1 cellular context compared by ENCODE assay signal in the genomic region with DNA sequence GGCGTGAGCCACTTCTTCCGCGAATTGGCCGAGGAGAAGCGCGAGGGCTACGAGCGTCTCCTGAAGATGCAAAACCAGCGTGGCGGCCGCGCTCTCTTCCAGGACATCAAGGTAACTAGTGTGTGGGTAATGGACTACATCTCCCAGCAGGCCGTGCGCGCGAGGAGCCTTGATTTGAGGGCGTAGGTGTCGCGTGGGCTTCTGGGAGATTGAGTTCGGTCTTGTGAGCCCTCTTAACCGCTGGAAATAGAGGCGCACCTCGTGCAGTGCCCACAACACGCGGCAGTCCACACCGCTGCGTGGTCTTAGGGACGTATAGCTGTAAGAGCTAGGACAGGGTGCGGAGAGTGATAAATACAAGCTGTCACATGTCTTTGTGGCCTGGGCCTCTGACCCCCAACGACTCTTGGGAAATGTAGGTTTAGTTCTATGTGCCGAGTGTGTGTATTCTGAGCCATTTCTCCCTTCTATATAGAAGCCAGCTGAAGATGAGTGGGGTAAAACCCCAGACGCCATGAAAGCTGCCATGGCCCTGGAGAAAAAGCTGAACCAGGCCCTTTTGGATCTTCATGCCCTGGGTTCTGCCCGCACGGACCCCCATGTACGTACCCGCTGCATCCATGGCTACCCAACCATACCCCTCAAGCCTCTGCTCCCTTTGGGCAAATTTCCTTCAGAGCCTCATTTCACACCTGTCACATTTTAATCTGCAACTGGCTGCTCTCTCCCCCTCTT.
TF ChIP-seq lines count a peak whose summit lies in the region.

No MANE protein-coding gene starts in this region.

TF ChIP-seq in HEK293, 187 proteins besides CTCF, POLR2A, EP300 and RAD21 (continued from another document and continues in another):
- TF ChIP-seq, protein P1, sequence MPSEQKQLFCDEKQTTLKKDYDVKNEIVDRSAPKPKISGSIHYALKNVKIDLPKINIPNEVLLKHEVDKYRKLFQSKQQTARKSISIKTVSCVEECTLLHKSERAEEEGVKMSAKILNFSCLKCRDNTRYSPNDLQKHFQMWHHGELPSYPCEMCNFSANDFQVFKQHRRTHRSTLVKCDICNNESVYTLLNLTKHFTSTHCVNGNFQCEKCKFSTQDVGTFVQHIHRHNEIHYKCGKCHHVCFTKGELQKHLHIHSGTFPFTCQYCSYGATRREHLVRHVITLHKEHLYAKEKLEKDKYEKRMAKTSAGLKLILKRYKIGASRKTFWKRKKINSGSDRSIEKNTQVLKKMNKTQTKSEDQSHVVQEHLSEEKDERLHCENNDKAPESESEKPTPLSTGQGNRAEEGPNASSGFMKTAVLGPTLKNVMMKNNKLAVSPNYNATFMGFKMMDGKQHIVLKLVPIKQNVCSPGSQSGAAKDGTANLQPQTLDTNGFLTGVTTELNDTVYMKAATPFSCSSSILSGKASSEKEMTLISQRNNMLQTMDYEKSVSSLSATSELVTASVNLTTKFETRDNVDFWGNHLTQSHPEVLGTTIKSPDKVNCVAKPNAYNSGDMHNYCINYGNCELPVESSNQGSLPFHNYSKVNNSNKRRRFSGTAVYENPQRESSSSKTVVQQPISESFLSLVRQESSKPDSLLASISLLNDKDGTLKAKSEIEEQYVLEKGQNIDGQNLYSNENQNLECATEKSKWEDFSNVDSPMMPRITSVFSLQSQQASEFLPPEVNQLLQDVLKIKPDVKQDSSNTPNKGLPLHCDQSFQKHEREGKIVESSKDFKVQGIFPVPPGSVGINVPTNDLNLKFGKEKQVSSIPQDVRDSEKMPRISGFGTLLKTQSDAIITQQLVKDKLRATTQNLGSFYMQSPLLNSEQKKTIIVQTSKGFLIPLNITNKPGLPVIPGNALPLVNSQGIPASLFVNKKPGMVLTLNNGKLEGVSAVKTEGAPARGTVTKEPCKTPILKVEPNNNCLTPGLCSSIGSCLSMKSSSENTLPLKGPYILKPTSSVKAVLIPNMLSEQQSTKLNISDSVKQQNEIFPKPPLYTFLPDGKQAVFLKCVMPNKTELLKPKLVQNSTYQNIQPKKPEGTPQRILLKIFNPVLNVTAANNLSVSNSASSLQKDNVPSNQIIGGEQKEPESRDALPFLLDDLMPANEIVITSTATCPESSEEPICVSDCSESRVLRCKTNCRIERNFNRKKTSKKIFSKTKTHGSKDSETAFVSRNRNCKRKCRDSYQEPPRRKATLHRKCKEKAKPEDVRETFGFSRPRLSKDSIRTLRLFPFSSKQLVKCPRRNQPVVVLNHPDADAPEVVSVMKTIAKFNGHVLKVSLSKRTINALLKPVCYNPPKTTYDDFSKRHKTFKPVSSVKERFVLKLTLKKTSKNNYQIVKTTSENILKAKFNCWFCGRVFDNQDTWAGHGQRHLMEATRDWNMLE (tag by site-specific recombination; conservative IDR thresholded peaks at IDR 0.05; ENCODE audit: low read depth) = no peak
- no peak for TF ChIP-seq ZNF266 (tag by site-specific recombination; IDR thresholded peaks at IDR 0.05; ENCODE audit: low read depth)
- TF ChIP-seq, protein P2, sequence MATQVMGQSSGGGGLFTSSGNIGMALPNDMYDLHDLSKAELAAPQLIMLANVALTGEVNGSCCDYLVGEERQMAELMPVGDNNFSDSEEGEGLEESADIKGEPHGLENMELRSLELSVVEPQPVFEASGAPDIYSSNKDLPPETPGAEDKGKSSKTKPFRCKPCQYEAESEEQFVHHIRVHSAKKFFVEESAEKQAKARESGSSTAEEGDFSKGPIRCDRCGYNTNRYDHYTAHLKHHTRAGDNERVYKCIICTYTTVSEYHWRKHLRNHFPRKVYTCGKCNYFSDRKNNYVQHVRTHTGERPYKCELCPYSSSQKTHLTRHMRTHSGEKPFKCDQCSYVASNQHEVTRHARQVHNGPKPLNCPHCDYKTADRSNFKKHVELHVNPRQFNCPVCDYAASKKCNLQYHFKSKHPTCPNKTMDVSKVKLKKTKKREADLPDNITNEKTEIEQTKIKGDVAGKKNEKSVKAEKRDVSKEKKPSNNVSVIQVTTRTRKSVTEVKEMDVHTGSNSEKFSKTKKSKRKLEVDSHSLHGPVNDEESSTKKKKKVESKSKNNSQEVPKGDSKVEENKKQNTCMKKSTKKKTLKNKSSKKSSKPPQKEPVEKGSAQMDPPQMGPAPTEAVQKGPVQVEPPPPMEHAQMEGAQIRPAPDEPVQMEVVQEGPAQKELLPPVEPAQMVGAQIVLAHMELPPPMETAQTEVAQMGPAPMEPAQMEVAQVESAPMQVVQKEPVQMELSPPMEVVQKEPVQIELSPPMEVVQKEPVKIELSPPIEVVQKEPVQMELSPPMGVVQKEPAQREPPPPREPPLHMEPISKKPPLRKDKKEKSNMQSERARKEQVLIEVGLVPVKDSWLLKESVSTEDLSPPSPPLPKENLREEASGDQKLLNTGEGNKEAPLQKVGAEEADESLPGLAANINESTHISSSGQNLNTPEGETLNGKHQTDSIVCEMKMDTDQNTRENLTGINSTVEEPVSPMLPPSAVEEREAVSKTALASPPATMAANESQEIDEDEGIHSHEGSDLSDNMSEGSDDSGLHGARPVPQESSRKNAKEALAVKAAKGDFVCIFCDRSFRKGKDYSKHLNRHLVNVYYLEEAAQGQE (tag by site-specific recombination; IDR thresholded peaks at IDR 0.05) = no peak
- TF ChIP-seq GLI2 (tag by site-specific recombination; IDR thresholded peaks at IDR 0.05; ENCODE audit: borderline replicate concordance, low read depth) = no peak
- TF ChIP-seq, protein P3, sequence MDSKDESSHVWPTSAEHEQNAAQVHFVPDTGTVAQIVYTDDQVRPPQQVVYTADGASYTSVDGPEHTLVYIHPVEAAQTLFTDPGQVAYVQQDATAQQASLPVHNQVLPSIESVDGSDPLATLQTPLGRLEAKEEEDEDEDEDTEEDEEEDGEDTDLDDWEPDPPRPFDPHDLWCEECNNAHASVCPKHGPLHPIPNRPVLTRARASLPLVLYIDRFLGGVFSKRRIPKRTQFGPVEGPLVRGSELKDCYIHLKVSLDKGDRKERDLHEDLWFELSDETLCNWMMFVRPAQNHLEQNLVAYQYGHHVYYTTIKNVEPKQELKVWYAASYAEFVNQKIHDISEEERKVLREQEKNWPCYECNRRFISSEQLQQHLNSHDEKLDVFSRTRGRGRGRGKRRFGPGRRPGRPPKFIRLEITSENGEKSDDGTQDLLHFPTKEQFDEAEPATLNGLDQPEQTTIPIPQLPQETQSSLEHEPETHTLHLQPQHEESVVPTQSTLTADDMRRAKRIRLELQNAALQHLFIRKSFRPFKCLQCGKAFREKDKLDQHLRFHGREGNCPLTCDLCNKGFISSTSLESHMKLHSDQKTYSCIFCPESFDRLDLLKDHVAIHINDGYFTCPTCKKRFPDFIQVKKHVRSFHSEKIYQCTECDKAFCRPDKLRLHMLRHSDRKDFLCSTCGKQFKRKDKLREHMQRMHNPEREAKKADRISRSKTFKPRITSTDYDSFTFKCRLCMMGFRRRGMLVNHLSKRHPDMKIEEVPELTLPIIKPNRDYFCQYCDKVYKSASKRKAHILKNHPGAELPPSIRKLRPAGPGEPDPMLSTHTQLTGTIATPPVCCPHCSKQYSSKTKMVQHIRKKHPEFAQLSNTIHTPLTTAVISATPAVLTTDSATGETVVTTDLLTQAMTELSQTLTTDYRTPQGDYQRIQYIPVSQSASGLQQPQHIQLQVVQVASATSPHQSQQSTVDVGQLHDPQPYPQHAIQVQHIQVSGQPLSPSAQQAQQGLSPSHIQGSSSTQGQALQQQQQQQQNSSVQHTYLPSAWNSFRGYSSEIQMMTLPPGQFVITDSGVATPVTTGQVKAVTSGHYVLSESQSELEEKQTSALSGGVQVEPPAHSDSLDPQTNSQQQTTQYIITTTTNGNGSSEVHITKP (tag by site-specific recombination; IDR thresholded peaks at IDR 0.05) = no peak
- no peak for TF ChIP-seq ZNF654 (tag by site-specific recombination; IDR thresholded peaks at IDR 0.05; ENCODE audit: low read depth)
- no peak for TF ChIP-seq ZNF292 (tag by site-specific recombination; IDR thresholded peaks at IDR 0.05; ENCODE audit: borderline replicate concordance, low read depth)
- TF ChIP-seq GFI1B (tag by site-specific recombination; IDR thresholded peaks at IDR 0.05) = peak; percentile 7; the same call in 1 of the 2 replicates
- TF ChIP-seq ZBTB20 (tag by site-specific recombination; IDR thresholded peaks at IDR 0.05) = no peak
- no peak for TF ChIP-seq ZNF830 (tag by site-specific recombination; IDR thresholded peaks at IDR 0.05; ENCODE audit: low read depth)
- no peak for TF ChIP-seq ZBTB1 (tag by site-specific recombination; IDR thresholded peaks at IDR 0.05)
- TF ChIP-seq ZNF76 (tag by site-specific recombination; IDR thresholded peaks at IDR 0.05; ENCODE audit: borderline replicate concordance, low read depth) = peak; percentile 99
- no peak for TF ChIP-seq ZNF571 (tag by site-specific recombination; IDR thresholded peaks at IDR 0.05)
- TF ChIP-seq ZBTB8A (tag by site-specific recombination; IDR thresholded peaks at IDR 0.05) = peak; percentile 69
- TF ChIP-seq SP7 (tag by site-specific recombination; IDR thresholded peaks at IDR 0.05) = no peak
- peak; percentile 50; the same call in 1 of the 2 replicates for TF ChIP-seq EGR2 (tag by site-specific recombination; IDR thresholded peaks at IDR 0.05; ENCODE audit: low read depth)
- no peak for TF ChIP-seq ZNF211 (tag by site-specific recombination; IDR thresholded peaks at IDR 0.05; ENCODE audit: low read depth)
- TF ChIP-seq ZBTB48 (tag by site-specific recombination; IDR thresholded peaks at IDR 0.05) = no peak
- TF ChIP-seq ZNF560 (tag by site-specific recombination; IDR thresholded peaks at IDR 0.05; ENCODE audit: borderline replicate concordance) = no peak
- TF ChIP-seq ZNF837 (tag by site-specific recombination; IDR thresholded peaks at IDR 0.05) = no peak
- no peak for TF ChIP-seq ZNF23 (tag by site-specific recombination; IDR thresholded peaks at IDR 0.05; ENCODE audit: borderline replicate concordance)
- no peak for TF ChIP-seq ZNF530 (tag by site-specific recombination; IDR thresholded peaks at IDR 0.05; ENCODE audit: low read depth)
- peak; percentile 9; the same call in 1 of the 2 replicates for TF ChIP-seq SP3 (tag by site-specific recombination; IDR thresholded peaks at IDR 0.05)
- TF ChIP-seq, protein P4, sequence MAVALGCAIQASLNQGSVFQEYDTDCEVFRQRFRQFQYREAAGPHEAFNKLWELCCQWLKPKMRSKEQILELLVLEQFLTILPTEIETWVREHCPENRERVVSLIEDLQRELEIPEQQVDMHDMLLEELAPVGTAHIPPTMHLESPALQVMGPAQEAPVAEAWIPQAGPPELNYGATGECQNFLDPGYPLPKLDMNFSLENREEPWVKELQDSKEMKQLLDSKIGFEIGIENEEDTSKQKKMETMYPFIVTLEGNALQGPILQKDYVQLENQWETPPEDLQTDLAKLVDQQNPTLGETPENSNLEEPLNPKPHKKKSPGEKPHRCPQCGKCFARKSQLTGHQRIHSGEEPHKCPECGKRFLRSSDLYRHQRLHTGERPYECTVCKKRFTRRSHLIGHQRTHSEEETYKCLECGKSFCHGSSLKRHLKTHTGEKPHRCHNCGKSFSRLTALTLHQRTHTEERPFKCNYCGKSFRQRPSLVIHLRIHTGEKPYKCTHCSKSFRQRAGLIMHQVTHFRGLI (tag by site-specific recombination; IDR thresholded peaks at IDR 0.05) = no peak
- TF ChIP-seq, protein P5, sequence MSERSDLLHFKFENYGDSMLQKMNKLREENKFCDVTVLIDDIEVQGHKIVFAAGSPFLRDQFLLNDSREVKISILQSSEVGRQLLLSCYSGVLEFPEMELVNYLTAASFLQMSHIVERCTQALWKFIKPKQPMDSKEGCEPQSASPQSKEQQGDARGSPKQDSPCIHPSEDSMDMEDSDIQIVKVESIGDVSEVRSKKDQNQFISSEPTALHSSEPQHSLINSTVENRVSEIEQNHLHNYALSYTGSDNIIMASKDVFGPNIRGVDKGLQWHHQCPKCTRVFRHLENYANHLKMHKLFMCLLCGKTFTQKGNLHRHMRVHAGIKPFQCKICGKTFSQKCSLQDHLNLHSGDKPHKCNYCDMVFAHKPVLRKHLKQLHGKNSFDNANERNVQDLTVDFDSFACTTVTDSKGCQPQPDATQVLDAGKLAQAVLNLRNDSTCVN (tag by site-specific recombination; optimal IDR thresholded peaks at IDR 0.05) = no peak
- no peak for TF ChIP-seq WT1 (tag by site-specific recombination; IDR thresholded peaks at IDR 0.05)
- TF ChIP-seq, protein P6, sequence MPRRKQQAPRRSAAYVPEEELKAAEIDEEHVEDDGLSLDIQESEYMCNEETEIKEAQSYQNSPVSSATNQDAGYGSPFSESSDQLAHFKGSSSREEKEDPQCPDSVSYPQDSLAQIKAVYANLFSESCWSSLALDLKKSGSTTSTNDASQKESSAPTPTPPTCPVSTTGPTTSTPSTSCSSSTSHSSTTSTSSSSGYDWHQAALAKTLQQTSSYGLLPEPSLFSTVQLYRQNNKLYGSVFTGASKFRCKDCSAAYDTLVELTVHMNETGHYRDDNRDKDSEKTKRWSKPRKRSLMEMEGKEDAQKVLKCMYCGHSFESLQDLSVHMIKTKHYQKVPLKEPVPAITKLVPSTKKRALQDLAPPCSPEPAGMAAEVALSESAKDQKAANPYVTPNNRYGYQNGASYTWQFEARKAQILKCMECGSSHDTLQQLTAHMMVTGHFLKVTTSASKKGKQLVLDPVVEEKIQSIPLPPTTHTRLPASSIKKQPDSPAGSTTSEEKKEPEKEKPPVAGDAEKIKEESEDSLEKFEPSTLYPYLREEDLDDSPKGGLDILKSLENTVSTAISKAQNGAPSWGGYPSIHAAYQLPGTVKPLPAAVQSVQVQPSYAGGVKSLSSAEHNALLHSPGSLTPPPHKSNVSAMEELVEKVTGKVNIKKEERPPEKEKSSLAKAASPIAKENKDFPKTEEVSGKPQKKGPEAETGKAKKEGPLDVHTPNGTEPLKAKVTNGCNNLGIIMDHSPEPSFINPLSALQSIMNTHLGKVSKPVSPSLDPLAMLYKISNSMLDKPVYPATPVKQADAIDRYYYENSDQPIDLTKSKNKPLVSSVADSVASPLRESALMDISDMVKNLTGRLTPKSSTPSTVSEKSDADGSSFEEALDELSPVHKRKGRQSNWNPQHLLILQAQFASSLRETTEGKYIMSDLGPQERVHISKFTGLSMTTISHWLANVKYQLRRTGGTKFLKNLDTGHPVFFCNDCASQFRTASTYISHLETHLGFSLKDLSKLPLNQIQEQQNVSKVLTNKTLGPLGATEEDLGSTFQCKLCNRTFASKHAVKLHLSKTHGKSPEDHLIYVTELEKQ (tag by site-specific recombination; IDR thresholded peaks at IDR 0.05; ENCODE audit: borderline replicate concordance) = no peak
- TF ChIP-seq ZNF843 (tag by site-specific recombination; IDR thresholded peaks at IDR 0.05) = no peak
- TF ChIP-seq ZNF510 (tag by site-specific recombination; IDR thresholded peaks at IDR 0.05; ENCODE audit: insufficient replicate concordance) = no peak
- TF ChIP-seq ZNF423 (tag by site-specific recombination; IDR thresholded peaks at IDR 0.05) = no peak
- no peak for TF ChIP-seq SCRT2 (tag by site-specific recombination; IDR thresholded peaks at IDR 0.05)
